In the genomic region with DNA sequence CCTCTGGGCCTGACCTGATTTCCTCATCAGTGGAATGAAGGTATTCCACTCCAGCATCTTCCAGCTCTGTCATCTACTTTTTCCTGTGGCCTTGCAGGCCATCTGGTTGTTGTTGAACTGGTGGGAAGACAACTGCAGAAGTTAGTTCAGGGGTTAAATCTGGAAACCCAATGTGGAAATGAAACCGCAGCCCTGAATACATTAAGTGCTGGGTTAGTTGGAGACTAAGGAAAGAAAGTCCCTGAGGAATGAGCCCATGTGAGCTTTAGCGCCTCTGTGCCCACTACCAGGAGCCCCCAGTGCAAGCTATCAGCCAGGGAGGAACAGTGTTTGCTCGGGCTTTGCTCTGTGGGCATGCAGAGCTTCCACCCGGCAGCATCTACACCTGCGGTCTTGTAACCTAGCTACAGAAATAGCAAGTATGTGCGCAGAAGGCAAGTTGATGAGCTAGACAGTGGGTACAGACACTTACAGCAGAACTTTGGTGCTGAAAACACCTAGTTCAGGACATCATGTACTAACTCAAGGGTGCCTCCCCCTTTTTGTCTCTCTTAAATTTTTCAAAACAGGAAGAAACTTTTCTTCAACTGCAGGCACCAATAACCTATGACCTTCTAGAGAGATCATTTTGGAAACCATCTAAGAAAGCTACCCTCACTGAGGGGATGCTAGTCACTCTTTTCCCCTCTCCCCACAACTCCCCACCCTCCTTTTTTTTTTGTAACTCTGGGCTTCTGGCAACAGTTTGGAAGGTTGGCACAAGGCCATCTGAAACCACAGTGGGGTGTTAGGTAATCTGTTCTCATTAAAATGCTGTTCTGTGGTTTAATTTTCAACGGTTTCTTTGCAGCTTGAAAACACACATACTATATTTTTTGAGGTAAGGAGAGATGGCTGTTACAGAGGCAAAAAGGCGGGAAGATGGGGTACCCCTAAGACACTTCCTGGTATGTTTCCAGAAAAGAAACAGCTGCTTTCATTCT, we compare ENCODE assay signal across 8 cellular contexts. TPM values are rescaled to one million over a fixed set of nuclear protein-coding genes. Genes with fewer than 3 reads are reported as not detected.
DNase-seq lines count a peak whose midpoint lies in the region; ATAC-seq, FAIRE-seq and TF ChIP-seq lines count a peak whose summit lies in the region.

No MANE protein-coding gene starts in this region.

- H3K4me2 ChIP-seq in HepG2 (ENCODE audit: low read depth, low read length) (no peak overlapping the region), astrocyte (ENCODE audit: low read length) (no peak overlapping the region)

- BruUV-seq in HepG2 (replicated peaks; lab: Mats Ljungman, UMichigan): no TSS peak

- in situ Hi-C loops in HepG2 (cut with HindIII; ENCODE audit: extremely low pct_ligation_motif_present, low pct_unique_long_range_greater_than_20kb): no loop called here

- H2AFZ ChIP-seq in HepG2 (ENCODE audit: low read length) (no peak overlapping the region), astrocyte (ENCODE audit: low read depth, low read length) (no peak overlapping the region)

- TF ChIP-seq EP300 in HepG2 (IDR thresholded peaks at IDR 0.05; ENCODE audit: low read depth in 2 of 2, low read length in 2 of 2) (no peak), HepG2 (CRISPR knock-in tag; IDR thresholded peaks at IDR 0.05; ENCODE audit: borderline replicate concordance) (no peak)

- H3K27me3 ChIP-seq in liver (ENCODE audit: control insufficient read depth in 4 of 4, insufficient read depth in 4 of 4, low read length in 3 of 4) (no peaks in the 10 kb centered on the region), HepG2 (ENCODE audit: control insufficient read depth in 1 of 2, insufficient read depth in 2 of 2, low read length in 2 of 2) (peaks cover 0 to 18% of the 10 kb centered on the region in 2 experiments; a peak in 4 of 5 replicates), SJCRH30 (no peaks in the 10 kb centered on the region), astrocyte (ENCODE audit: insufficient read depth, low read length) (peaks cover 6% of the 10 kb centered on the region), spleen (replicated peaks in 1 of 7) (no peaks in the 10 kb centered on the region)

- no peaks in the 10 kb centered on the region for H3K36me3 Mint-ChIP-seq in astrocyte (ENCODE audit: low read depth, unreplicated experiment)

- no peak overlapping the region for H3K4me3 Mint-ChIP-seq in astrocyte (ENCODE audit: unreplicated experiment)

- H3K9ac ChIP-seq in liver (ENCODE audit: low read depth in 1 of 2, low read length in 2 of 2) (peak overlapping the region in 1 of 2 donors; percentile 48), HepG2 (ENCODE audit: insufficient read depth, low read depth, low read length) (no peak overlapping the region), astrocyte (ENCODE audit: low read length) (no peak overlapping the region)

- no peaks in the 10 kb centered on the region for H3K9me3 ChIP-seq in liver (ENCODE audit: control insufficient read depth in 4 of 4, low read length in 3 of 4)
- no peaks in the 10 kb centered on the region for H3K9me3 ChIP-seq in HepG2 (ENCODE audit: low read length)
- no peaks in the 10 kb centered on the region for H3K9me3 ChIP-seq in SJCRH30 (replicated peaks)
- H3K9me3 ChIP-seq in astrocyte (ENCODE audit: insufficient read depth, low read depth, low read length): no peaks in the 10 kb centered on the region
- no peaks in the 10 kb centered on the region for H3K9me3 ChIP-seq in spleen

- no peak for FAIRE-seq in HepG2 (lab: Jason Lieb, UNC)
- no peak for FAIRE-seq in astrocyte (lab: Jason Lieb, UNC)

- DNase-seq in HepG2 (ENCODE audit: low spot score) (no peak), SJCRH30 (peak; percentile 67 to 85), astrocyte (ENCODE audit: low read depth) (peak; percentile 7), spleen (peak; percentile 93), NCI-H1436 (lab: John Stamatoyannopoulos, UW) (no peak), OCI-M2 (lab: John Stamatoyannopoulos, UW; ENCODE audit: unreplicated experiment) (no peak)

- ATAC-seq in HepG2 (no peak), HG03354 (IDR thresholded peaks at IDR 0.05; ENCODE audit: poor library complexity, severe bottlenecking, unreplicated experiment) (peak; percentile 61)

- POLR2A ChIA-PET in HepG2 (lab: Yijun Ruan, JAX): no interaction called here

- TF ChIP-seq CTCF in liver (IDR thresholded peaks at IDR 0.05; ENCODE audit: low read depth, low read length, missing input control): no peak
- TF ChIP-seq CTCF in HepG2 (CRISPR knock-in tag; IDR thresholded peaks at IDR 0.05): no peak
- TF ChIP-seq CTCF in astrocyte (IDR thresholded peaks at IDR 0.05; ENCODE audit: insufficient read depth, low read depth, low read length): no peak
- no peak for TF ChIP-seq CTCF in spleen (IDR thresholded peaks at IDR 0.05 in 8 of 11, conservative IDR thresholded peaks at IDR 0.05 in 3 of 11)

- H3K9me3 Mint-ChIP-seq in astrocyte (ENCODE audit: unreplicated experiment): no peaks in the 10 kb centered on the region

- CTCF ChIA-PET in HepG2 (lab: Yijun Ruan, JAX; ENCODE audit: low intra/inter-chr PET ratio, low total read pairs): no interaction called here

- 62% methylated on average over 8 of the region's 8 CpGs for WGBS in liver
- WGBS in HepG2 (ENCODE audit: low lambda C conversion rate): 31% methylated on average over 8 of the region's 8 CpGs
- 11 to 34% (median 22%) methylated on average over 8 of the region's 8 CpGs for WGBS in spleen, 5 donors

- H3K27ac ChIP-seq in liver (ENCODE audit: low read depth in 1 of 2, low read length in 2 of 2): peak overlapping the region; percentile 9 to 43
- H3K27ac ChIP-seq in HepG2 (ENCODE audit: extremely low read length, insufficient read depth, low read length): no peak overlapping the region
- H3K27ac ChIP-seq in SJCRH30: peak overlapping the region; percentile 23; the same call in 1 of the 2 replicates
- no peak overlapping the region for H3K27ac ChIP-seq in astrocyte (ENCODE audit: low read depth, low read length)
- peak overlapping the region; percentile 69 to 96 (median 90) for H3K27ac ChIP-seq in spleen

- H3K79me2 ChIP-seq in HepG2 (ENCODE audit: insufficient read depth, low read length) (no peaks in the 10 kb centered on the region), astrocyte (ENCODE audit: insufficient read depth, low read length) (no peaks in the 10 kb centered on the region)

- H3K27ac Mint-ChIP-seq in astrocyte (ENCODE audit: unreplicated experiment): no peak overlapping the region

- peaks cover 4% of the 10 kb centered on the region for H3K27me3 Mint-ChIP-seq in astrocyte (ENCODE audit: low read depth, unreplicated experiment)

- H3K36me3 ChIP-seq in liver (ENCODE audit: control insufficient read depth in 4 of 4, insufficient read depth in 3 of 4, low read depth in 1 of 4, low read length in 3 of 4) (no peaks in the 10 kb centered on the region), HepG2 (replicated peaks in 1 of 2; ENCODE audit: control insufficient read depth in 1 of 2, insufficient read depth in 2 of 2, low read length in 2 of 2) (no peaks in the 10 kb centered on the region), SJCRH30 (no peaks in the 10 kb centered on the region), astrocyte (ENCODE audit: insufficient read depth, low read length) (no peaks in the 10 kb centered on the region), spleen (no peaks in the 10 kb centered on the region)

- TF ChIP-seq RAD21 in liver (IDR thresholded peaks at IDR 0.05) (peak; percentile 5 to 21), HepG2 (CRISPR knock-in tag; IDR thresholded peaks at IDR 0.05) (no peak)

- H3K4me1 ChIP-seq in liver (ENCODE audit: control insufficient read depth in 4 of 4, insufficient read depth in 4 of 4, low read length in 3 of 4): no peaks in the 10 kb centered on the region
- H3K4me1 ChIP-seq in HepG2 (ENCODE audit: insufficient read depth, low read length): no peaks in the 10 kb centered on the region
- H3K4me1 ChIP-seq in SJCRH30: peaks cover 29% of the 10 kb centered on the region
- H3K4me1 ChIP-seq in astrocyte (ENCODE audit: insufficient read depth, low read length): peaks cover 4% of the 10 kb centered on the region
- H3K4me1 ChIP-seq in spleen: peaks cover 37 to 99% (median 77%) of the 10 kb centered on the region in 6 donors

- intact Hi-C loops in HepG2 (cut with micrococcal nuclease; ENCODE audit: unreplicated experiment) (no loop called here), spleen (cut with DNase I; ENCODE audit: low total_unique reads) (no loop called here)

- H3K4me1 Mint-ChIP-seq in astrocyte (ENCODE audit: low read depth, unreplicated experiment): peaks cover 21% of the 10 kb centered on the region

- no peak for TF ChIP-seq POLR2A in HepG2 (IDR thresholded peaks at IDR 0.05; ENCODE audit: insufficient read depth in 1 of 2, low read depth in 2 of 2, low read length in 2 of 2)
- peak; percentile 75 to 85 (median 83) for TF ChIP-seq POLR2A in spleen (IDR thresholded peaks at IDR 0.05)

- H4K20me1 ChIP-seq in HepG2 (ENCODE audit: insufficient read depth, low read length): no peaks in the 10 kb centered on the region
- H4K20me1 ChIP-seq in astrocyte (ENCODE audit: insufficient read depth, low read length): no peaks in the 10 kb centered on the region

- H3K4me3 ChIP-seq in liver (ENCODE audit: low read depth in 1 of 3, low read length in 3 of 3) (no peak overlapping the region), HepG2 (replicated peaks in 1 of 3; ENCODE audit: insufficient read depth in 1 of 3, low read depth in 2 of 3, low read length in 3 of 3) (no peak overlapping the region), SJCRH30 (no peak overlapping the region), astrocyte (ENCODE audit: insufficient read depth, low read depth, low read length) (no peak overlapping the region), spleen (peak overlapping the region in 1 of 8 donors; percentile 30)

RNA-seq across cellular contexts. Expression of a gene that starts 18.3 kb away (rescaled TPM):
- total RNA-seq in liver: 1 to 10 TPM; 5.0 to 9.0 TPM
- polyA plus RNA-seq in liver: 1 to 10 TPM; 5.8 to 6.4 TPM
- total RNA-seq in HepG2 (2016; rRNA removed; fragmentation: Illumina TruSeq; extraction: Trizol): 0.29 and 0.55 TPM in 2 replicates
- total RNA-seq in HepG2 (2016; cell fraction: cytosol; rRNA removed; fragmentation: Illumina TruSeq; extraction: Trizol; ENCODE audit: low read depth): 0.18 TPM in 1 of 2 replicates, not detected in the other
- total RNA-seq in HepG2 (2016; cell fraction: insoluble cytoplasmic fraction; rRNA removed; fragmentation: Illumina TruSeq; extraction: Trizol): 0.13 and 0.50 TPM in 2 replicates
- 0.31 and 0.43 TPM in 2 replicates for total RNA-seq in HepG2 (2016; cell fraction: membrane; rRNA removed; fragmentation: Illumina TruSeq; extraction: Trizol)
- total RNA-seq in HepG2 (2016; cell fraction: nucleus; rRNA removed; fragmentation: Illumina TruSeq; extraction: Trizol): 0.34 and 0.37 TPM in 2 replicates
- polyA plus RNA-seq in HepG2 (2011; rRNA removed): 0.34 and 0.69 TPM in 2 replicates
- 0.49 and 0.50 TPM in 2 replicates for polyA plus RNA-seq in HepG2 (2011; cell fraction: cytosol; rRNA removed)
- polyA plus RNA-seq in HepG2 (2011; cell fraction: nucleus; rRNA removed): 0.32 and 0.36 TPM in 2 replicates
- 0.12 and 0.47 TPM in 2 replicates for polyA plus RNA-seq in HepG2 (2012)
- 0.08 TPM in 1 of 2 replicates, not detected in the other for polyA plus RNA-seq in HepG2 (2016; cell fraction: cytosol; fragmentation: Illumina TruSeq; extraction: Trizol; ENCODE audit: low read depth)
- 0.19 and 0.26 TPM in 2 replicates for polyA plus RNA-seq in HepG2 (2016; cell fraction: insoluble cytoplasmic fraction; fragmentation: Illumina TruSeq; extraction: Trizol; ENCODE audit: low read depth)
- polyA plus RNA-seq in HepG2 (2016; cell fraction: membrane; fragmentation: Illumina TruSeq; extraction: Trizol; ENCODE audit: low read depth): not detected in 2 replicates
- 0.74 and 1.00 TPM in 2 replicates for polyA plus RNA-seq in HepG2 (2016; cell fraction: nucleus; fragmentation: Illumina TruSeq; extraction: Trizol; ENCODE audit: insufficient read depth, low read depth)
- 1.2 and 180 TPM in 2 replicates for polyA minus RNA-seq in HepG2 (2011; rRNA and poly(A)+ RNA removed; ENCODE audit: low replicate concordance)
- not detected in 2 replicates for polyA minus RNA-seq in HepG2 (2011; cell fraction: cytosol; rRNA and poly(A)+ RNA removed)
- polyA minus RNA-seq in HepG2 (2011; cell fraction: nucleus; rRNA and poly(A)+ RNA removed): 0.39 TPM in 1 of 2 replicates, not detected in the other
- 161 and 164 TPM in 2 replicates for total RNA-seq in SJCRH30 (2014; rRNA removed; shearing (Covaris generic))
- 2.8 and 4.1 TPM in 2 replicates for total RNA-seq in astrocyte
- total RNA-seq in spleen: 100 to 1,000 TPM; 204 to 499 (median 323) TPM
- 100 to 1,000 TPM; 274 to 626 (median 286) TPM for polyA plus RNA-seq in spleen

Comparison
In these comparisons a context has a peak if more than half of its experiments do, and no peak if none do; other contexts are left out.
1. H3K27ac ChIP-seq: peak in liver (2 of 2), SJCRH30 (single experiment) and spleen (8 of 8); none in HepG2 (single experiment) and astrocyte (single experiment).
2. DNase-seq: peak in SJCRH30 (2 of 2), astrocyte (single experiment) and spleen (single experiment); none in HepG2 (single experiment), NCI-H1436 (single experiment) and OCI-M2 (single experiment).
3. POLR2A ChIP-seq: peak in spleen (3 of 3); none in HepG2 (0 of 2).
4. RNA of a gene that starts 18.3 kb away (total RNA-seq): 204 to 499 TPM in spleen and 161 to 164 TPM in SJCRH30; 5.0 to 9.0 TPM in liver, 2.8 to 4.1 TPM in astrocyte and 0.13 to 0.55 TPM in HepG2; every median in the first group is over 10 times any median in the second.